8 cellular contexts compared by ENCODE assay signal in the genomic region with DNA sequence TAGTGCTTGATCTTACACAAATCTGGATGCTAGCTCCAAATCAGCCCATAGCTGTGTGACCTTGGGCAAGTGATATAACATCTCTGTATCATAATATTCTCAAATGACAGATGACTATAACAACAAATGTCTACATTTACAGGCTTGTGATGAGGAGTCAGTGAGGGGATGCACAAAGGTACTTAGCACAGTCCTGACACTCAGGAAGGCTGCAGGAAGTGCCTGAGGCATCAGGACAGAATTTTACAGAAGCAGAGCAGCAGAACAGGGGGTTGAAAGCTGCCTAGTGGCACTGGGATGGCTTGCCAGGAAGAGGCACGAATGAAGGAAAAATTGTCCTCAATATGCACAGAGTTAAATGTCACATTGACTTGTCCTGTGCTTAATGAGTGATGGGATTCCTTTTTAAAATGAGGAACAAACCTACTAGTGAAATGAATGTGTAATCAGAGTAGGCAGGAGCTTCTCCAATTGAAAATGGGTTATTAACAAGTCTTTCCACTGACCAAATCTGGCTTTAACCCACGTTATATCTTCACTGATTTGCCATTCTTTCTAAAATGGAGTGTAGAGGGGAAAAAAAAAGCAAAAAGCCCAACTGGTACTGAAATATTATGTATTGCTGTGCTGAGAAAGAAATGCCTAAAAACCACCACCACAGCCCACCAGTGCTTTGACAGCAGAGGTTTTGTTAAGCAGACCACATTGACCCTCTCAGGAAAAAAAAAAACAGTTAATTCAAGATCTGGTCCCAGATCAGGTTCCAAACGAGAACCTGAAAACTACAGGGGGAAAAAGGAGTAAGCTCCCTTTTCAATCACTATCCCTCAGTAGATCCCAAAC. TPM values are rescaled to one million over a fixed set of nuclear protein-coding genes. Genes with fewer than 3 reads are reported as not detected.
DNase-seq lines count a peak whose midpoint lies in the region; ATAC-seq and TF ChIP-seq lines count a peak whose summit lies in the region.

No MANE protein-coding gene starts in this region.

- peak; percentile 25 for ATAC-seq in GM18520 (IDR thresholded peaks at IDR 0.05; ENCODE audit: unreplicated experiment)
- peak; percentile 39 for ATAC-seq in HG02884 (IDR thresholded peaks at IDR 0.05; ENCODE audit: unreplicated experiment)
- ATAC-seq in activated CD8-positive, alpha-beta T cell treated with anti-CD3 and anti-CD28 coated beads for 36 hours, result peak; percentile 2

- peak overlapping the region; percentile 94 for H3K27ac Mint-ChIP-seq in activated CD8-positive, alpha-beta T cell treated with anti-CD3 and anti-CD28 coated beads for 36 hours

- H4K5ac ChIP-seq in mesendoderm (ENCODE audit: low read length), result no peak overlapping the region

- peak; percentile 43 for DNase-seq in activated CD8-positive, alpha-beta T cell treated with anti-CD3 and anti-CD28 coated beads for 36 hours
- peak; percentile 57 for DNase-seq in mesendoderm
- no peak for DNase-seq in RPMI8226
- DNase-seq in iPS-NIHi11 (ENCODE audit: low spot score), result no peak
- no peak for DNase-seq in stimulated activated CD8-positive, alpha-beta memory T cell treated with anti-CD3 and anti-CD28 coated beads, Interleukin-4, amount 100 ng/mL, for 48 hours
- no peak for DNase-seq in dermis blood vessel endothelial cell

- H3K4me3 ChIP-seq in mesendoderm (ENCODE audit: low read length), result no peak overlapping the region

- POLR2A ChIA-PET in activated CD8-positive, alpha-beta T cell treated with anti-CD3 and anti-CD28 coated beads for 36 hours (lab: Charles Lee), result interaction anchor here (0.6 to 7.2 kb wide), 9 partner anchors 10 to 651 kb away, joined by 3 to 105 read pairs (median 5); a partner anchor contains a TSS

- H3K9me3 Mint-ChIP-seq in activated CD8-positive, alpha-beta T cell treated with anti-CD3 and anti-CD28 coated beads for 36 hours, result peaks cover 3% of the 10 kb centered on the region

- CTCF ChIA-PET in activated CD8-positive, alpha-beta T cell treated with anti-CD3 and anti-CD28 coated beads for 36 hours (lab: Charles Lee), result interaction anchor here (0.8 to 2.7 kb wide), 4 partner anchors 12 to 323 kb away, joined by 3 to 10 read pairs (median 4); a partner anchor contains a TSS

- H3K36me3 ChIP-seq in mesendoderm (ENCODE audit: control insufficient read depth, insufficient read depth, low read length), result no peaks in the 10 kb centered on the region

- WGBS in mesendoderm (ENCODE audit: extremely low coverage, insufficient coverage, low lambda C conversion rate), result no CpG with 5 or more reads among the region's 3 CpGs

- H4K8ac ChIP-seq in mesendoderm (ENCODE audit: low read depth, low read length), result no peak overlapping the region

- peaks cover 74% of the 10 kb centered on the region for H3K4me1 Mint-ChIP-seq in activated CD8-positive, alpha-beta T cell treated with anti-CD3 and anti-CD28 coated beads for 36 hours (ENCODE audit: low read depth)

- TF ChIP-seq CTCF in activated CD8-positive, alpha-beta T cell treated with anti-CD3 and anti-CD28 coated beads for 36 hours (IDR thresholded peaks at IDR 0.05), result no peak

- H3K79me1 ChIP-seq in mesendoderm (ENCODE audit: low read length), result peaks cover 13% of the 10 kb centered on the region

- no peak overlapping the region for H3K9ac ChIP-seq in mesendoderm (ENCODE audit: low read length)

- no peak overlapping the region for H3K4ac ChIP-seq in mesendoderm (ENCODE audit: low read depth, low read length)

- H3K36me3 Mint-ChIP-seq in activated CD8-positive, alpha-beta T cell treated with anti-CD3 and anti-CD28 coated beads for 36 hours (ENCODE audit: low read depth), result peaks cover 75% of the 10 kb centered on the region

- H2BK5ac ChIP-seq in mesendoderm (ENCODE audit: low read length), result no peak overlapping the region

- no peak overlapping the region for H3K56ac ChIP-seq in mesendoderm (ENCODE audit: low read length)

- no peak overlapping the region for H3K23ac ChIP-seq in mesendoderm (ENCODE audit: low read length)

- H3K4me2 ChIP-seq in mesendoderm (ENCODE audit: low read length), result no peak overlapping the region

- no peaks in the 10 kb centered on the region for H3K27me3 Mint-ChIP-seq in activated CD8-positive, alpha-beta T cell treated with anti-CD3 and anti-CD28 coated beads for 36 hours

- no peak overlapping the region for H2AK5ac ChIP-seq in mesendoderm (ENCODE audit: low read length)

- peaks cover 32% of the 10 kb centered on the region for H3K79me2 ChIP-seq in mesendoderm (ENCODE audit: control insufficient read depth, insufficient read depth, low read length)

- peak overlapping the region; percentile 18 for H3K18ac ChIP-seq in mesendoderm (ENCODE audit: low read length)

- H2BK15ac ChIP-seq in mesendoderm (replicated peaks; ENCODE audit: low read depth), result no peak overlapping the region

- intact Hi-C loops in activated CD8-positive, alpha-beta T cell treated with anti-CD3 and anti-CD28 coated beads for 36 hours (cut with micrococcal nuclease), result loop anchor here (5.0 to 10.0 kb wide), 3 partner anchors 77 to 1311 kb away; a partner anchor contains a TSS

- no peaks in the 10 kb centered on the region for H3K4me1 ChIP-seq in mesendoderm (ENCODE audit: control insufficient read depth, low read depth, low read length)

- no peak overlapping the region for H2BK120ac ChIP-seq in mesendoderm (ENCODE audit: low read depth, low read length)

- peak overlapping the region; percentile 97 for H3K4me3 Mint-ChIP-seq in activated CD8-positive, alpha-beta T cell treated with anti-CD3 and anti-CD28 coated beads for 36 hours

- no peak overlapping the region for H3K27ac ChIP-seq in mesendoderm (ENCODE audit: low read depth, low read length)

- H3K27me3 ChIP-seq in mesendoderm (ENCODE audit: insufficient read depth, low read length, poor library complexity), result no peaks in the 10 kb centered on the region

RNA-seq across cellular contexts. Expression of a gene that starts 11.6 kb away (rescaled TPM):
- 100 to 1,000 TPM; 197 to 200 TPM for total RNA-seq in activated CD8-positive, alpha-beta T cell treated with anti-CD3 and anti-CD28 coated beads for 36 hours
- polyA plus RNA-seq in mesendoderm (2013, experiment 1 of 2), result 9.7 TPM
- 10.6 TPM for polyA plus RNA-seq in mesendoderm (2013, experiment 2 of 2)
- 32.3 and 40.9 TPM in 2 replicates for total RNA-seq in dermis blood vessel endothelial cell

Comparison
In these comparisons a context has a peak if more than half of its experiments do, and no peak if none do; other contexts are left out.
1. DNase-seq: peak in activated CD8-positive, alpha-beta T cell treated with anti-CD3 and anti-CD28 coated beads for 36 hours (single experiment) and mesendoderm (single experiment); none in RPMI8226 (single experiment), iPS-NIHi11 (single experiment), stimulated activated CD8-positive, alpha-beta memory T cell treated with anti-CD3 and anti-CD28 coated beads, Interleukin-4, amount 100 ng/mL, for 48 hours (single experiment) and dermis blood vessel endothelial cell (single experiment).
2. Peak in every context shown above with its lines, with median percentiles within 50 percentile points of each other: ATAC-seq.